Comparison of ENCODE assay signal across 29 cellular contexts in the genomic region with DNA sequence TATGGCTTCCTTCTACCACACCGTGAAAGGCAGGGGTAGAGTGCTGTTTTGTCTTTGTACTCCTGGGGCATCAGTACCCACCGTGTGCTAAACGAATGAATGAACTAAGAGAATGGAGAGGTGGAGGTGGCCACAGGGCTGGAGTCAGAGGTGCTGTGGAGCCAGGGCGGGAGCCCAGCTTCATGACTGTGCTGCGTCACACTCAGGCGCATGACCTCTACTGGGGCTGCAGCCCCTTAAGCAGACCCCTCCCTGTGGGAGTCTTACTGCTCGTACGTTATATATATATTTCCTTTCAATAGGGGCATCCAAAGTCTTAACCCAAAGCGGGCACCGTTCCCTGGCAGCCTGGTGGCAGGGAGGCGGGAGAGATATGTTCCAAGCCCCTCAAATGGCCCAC. TPM values are rescaled to one million over a fixed set of nuclear protein-coding genes. Genes with fewer than 3 reads are reported as not detected.
DNase-seq lines count a peak whose midpoint lies in the region; ATAC-seq, FAIRE-seq and TF ChIP-seq lines count a peak whose summit lies in the region.
"Had no signal": no experiment of that assay in that cellular context is flagged by ENCODE, and none has a peak within 500 bp of the region (broad histone marks: within the 10 kb centered on the region; RNA-seq: fewer than 3 reads in every experiment).

No MANE protein-coding gene starts in this region.

- H3K9me3 ChIP-seq in heart right ventricle: no peaks in the 10 kb centered on the region

- H3K79me2 ChIP-seq in mesendoderm (ENCODE audit: control insufficient read depth, insufficient read depth, low read length): no peaks in the 10 kb centered on the region

- H2AK5ac ChIP-seq in mesendoderm (ENCODE audit: low read length): peak overlapping the region; percentile 78

- no peak overlapping the region for H3K9ac ChIP-seq in mesendoderm (ENCODE audit: low read length)

- no peak overlapping the region for H3K4me3 ChIP-seq in heart right ventricle
- H3K4me3 ChIP-seq in mesendoderm (ENCODE audit: low read length): no peak overlapping the region
- H3K4me3 ChIP-seq: GM12878, PC-9 had no signal

- no peak overlapping the region for H2BK120ac ChIP-seq in mesendoderm (ENCODE audit: low read depth, low read length)

- no peak overlapping the region for H2BK5ac ChIP-seq in mesendoderm (ENCODE audit: low read length)

- TF ChIP-seq CTCF in heart right ventricle (IDR thresholded peaks at IDR 0.05): no peak

- H3K23ac ChIP-seq in mesendoderm (ENCODE audit: low read length): peak overlapping the region; percentile 51

- peak; percentile 18 for DNase-seq in activated CD4-positive, CD25-positive, alpha-beta regulatory T cell treated with anti-CD3 and anti-CD28 coated beads, Interleukin-2, amount 50 U/mL, for 72 hours
- DNase-seq in activated CD4-positive, CD25-positive, alpha-beta regulatory T cell (lab: John Stamatoyannopoulos, UW): no peak
- DNase-seq in heart right ventricle: no peak
- DNase-seq in Right ventricle myocardium inferior (ENCODE audit: missing footprints): no peak
- no peak for DNase-seq in mesendoderm
- DNase-seq in urothelium cell line (ENCODE audit: low spot score): no peak
- DNase-seq: CD8-positive, alpha-beta memory T cell; DMS 273 treated with DMSO at 0.1 percent for 48 hours; DMS79; EL; GDM1; KG1; MM.1S; NCI-H1048; NCI-H1417; NCI-H1694; NCI-H2029 treated with DMSO at 0.1 percent for 48 hours; NCI-H446 treated with DMSO at 0.1 percent for 48 hours; NCI-H526 treated with DMSO at 0.1 percent for 48 hours; PC-9; SHP77 had no signal

- H3K36me3 ChIP-seq in heart right ventricle: no peaks in the 10 kb centered on the region
- no peaks in the 10 kb centered on the region for H3K36me3 ChIP-seq in mesendoderm (ENCODE audit: control insufficient read depth, insufficient read depth, low read length)

- peaks cover 8 to 48% (median 27%) of the 10 kb centered on the region in 9 donors for H3K4me1 ChIP-seq in heart right ventricle
- peaks cover 2% of the 10 kb centered on the region for H3K4me1 ChIP-seq in mesendoderm (ENCODE audit: control insufficient read depth, low read depth, low read length)

- H2BK15ac ChIP-seq in mesendoderm (replicated peaks; ENCODE audit: low read depth): no peak overlapping the region

- H3K27ac ChIP-seq in heart right ventricle (peak overlapping the region in 6 of 10 donors; percentile 17 to 74 (median 58)), mesendoderm (ENCODE audit: low read depth, low read length) (no peak overlapping the region)
- H3K27ac ChIP-seq: 22Rv1, C4-2B, PC-9 had no signal

- 82 to 84% methylated on average over 11 of the region's 11 CpGs for WGBS in heart right ventricle, 2 donors
- no CpG with 5 or more reads among the region's 11 CpGs for WGBS in mesendoderm (ENCODE audit: extremely low coverage, insufficient coverage, low lambda C conversion rate)

- H3K4ac ChIP-seq in mesendoderm (ENCODE audit: low read depth, low read length): no peak overlapping the region

- peak; percentile 65 for FAIRE-seq in urothelium cell line (lab: Jason Lieb, UNC)
- FAIRE-seq: GM12878, H1, HTR-8/SVneo had no signal

- no peak overlapping the region for H3K56ac ChIP-seq in mesendoderm (ENCODE audit: low read length)

- intact Hi-C loops in heart right ventricle (cut with DNase I): loop anchor here in 1 of 10 donors (10.0 kb wide), 1 partner anchor 261 kb away; no protein-coding TSS in a partner anchor
- intact Hi-C loops in Right ventricle myocardium inferior (cut with DNase I): loop anchor here (5.0 kb wide), 2 partner anchors 199 to 479 kb away; no protein-coding TSS in a partner anchor

- H3K27me3 ChIP-seq in heart right ventricle: no peaks in the 10 kb centered on the region
- H3K27me3 ChIP-seq in mesendoderm (ENCODE audit: insufficient read depth, low read length, poor library complexity): no peaks in the 10 kb centered on the region

- ATAC-seq in heart right ventricle (no peak), Right ventricle myocardium inferior (no peak), HG03565 (IDR thresholded peaks at IDR 0.05; ENCODE audit: unreplicated experiment) (no peak), GM21515 (IDR thresholded peaks at IDR 0.05; ENCODE audit: unreplicated experiment) (no peak)
- ATAC-seq: GM12878, HCT116 had no signal

- no peak overlapping the region for H3K18ac ChIP-seq in mesendoderm (ENCODE audit: low read length)

- H3K4me2 ChIP-seq in mesendoderm (ENCODE audit: low read length): no peak overlapping the region
- H3K4me2 ChIP-seq: PC-9 had no signal

- H3K79me1 ChIP-seq in mesendoderm (ENCODE audit: low read length): no peaks in the 10 kb centered on the region

- no peak overlapping the region for H4K5ac ChIP-seq in mesendoderm (ENCODE audit: low read length)

- H4K8ac ChIP-seq in mesendoderm (ENCODE audit: low read depth, low read length): no peak overlapping the region

RNA-seq across cellular contexts. Expression of gene LBH, which starts 18.0 kb away (rescaled TPM):
- 100 to 1,000 TPM; 110 to 204 (median 156) TPM for total RNA-seq in heart right ventricle
- 10 to 100 TPM; 35.9 to 84.8 TPM for polyA plus RNA-seq in heart right ventricle
- 133 TPM for total RNA-seq in Right ventricle myocardium inferior
- polyA plus RNA-seq in mesendoderm (2013, experiment 1 of 2): 34.2 TPM
- polyA plus RNA-seq in mesendoderm (2013, experiment 2 of 2): 31.9 TPM
